In genomic region chr20:64063389-64064144, GRCh38 we compare ENCODE assay signal across 2 cellular contexts.
TF ChIP-seq lines count a peak whose summit lies in the region.

No MANE protein-coding gene starts in this region.

TF ChIP-seq in SK-N-SH, 30 proteins besides CTCF, POLR2A, EP300 and RAD21:
- no peak for TF ChIP-seq RFX5 (IDR thresholded peaks at IDR 0.05; ENCODE audit: low read length)
- TF ChIP-seq IRF3 (IDR thresholded peaks at IDR 0.05; ENCODE audit: low read depth, low read length): no peak
- no peak for TF ChIP-seq PBX3 (IDR thresholded peaks at IDR 0.05)
- TF ChIP-seq FOXM1 (IDR thresholded peaks at IDR 0.05; ENCODE audit: low read depth): no peak
- no peak for TF ChIP-seq FOXJ3 (CRISPR knock-in tag; IDR thresholded peaks at IDR 0.05)
- TF ChIP-seq RXRA (IDR thresholded peaks at IDR 0.05; ENCODE audit: borderline replicate concordance, low read depth): no peak
- no peak for TF ChIP-seq YY1 (IDR thresholded peaks at IDR 0.05; ENCODE audit: low read depth)
- no peak for TF ChIP-seq POLR2AphosphoS5 (IDR thresholded peaks at IDR 0.05; ENCODE audit: low read depth, low read length)
- no peak for TF ChIP-seq FOSL2 (IDR thresholded peaks at IDR 0.05; ENCODE audit: borderline replicate concordance, low read depth)
- TF ChIP-seq CHD2 (IDR thresholded peaks at IDR 0.05; ENCODE audit: low read length, partially characterized antibody): no peak
- no peak for TF ChIP-seq JUND (IDR thresholded peaks at IDR 0.05)
- no peak for TF ChIP-seq REST (IDR thresholded peaks at IDR 0.05; ENCODE audit: low read depth, low read length)
- TF ChIP-seq SMC3 (IDR thresholded peaks at IDR 0.05; ENCODE audit: low read depth, low read length): no peak
- no peak for TF ChIP-seq TEAD4 (IDR thresholded peaks at IDR 0.05; ENCODE audit: borderline replicate concordance, insufficient read depth)
- TF ChIP-seq TCF12 (IDR thresholded peaks at IDR 0.05): no peak
- TF ChIP-seq NFIC (IDR thresholded peaks at IDR 0.05; ENCODE audit: borderline replicate concordance): no peak
- TF ChIP-seq USF2 (IDR thresholded peaks at IDR 0.05; ENCODE audit: borderline replicate concordance, low read depth, low read length): no peak
- TF ChIP-seq ELF1 (IDR thresholded peaks at IDR 0.05): no peak
- no peak for TF ChIP-seq NRF1 (IDR thresholded peaks at IDR 0.05; ENCODE audit: low read depth, low read length)
- TF ChIP-seq EZH2phosphoT487 (IDR thresholded peaks at IDR 0.05; ENCODE audit: borderline replicate concordance, low read depth): no peak

TF ChIP-seq in endothelial cell of umbilical vein, 7 proteins besides CTCF, POLR2A, EP300 and RAD21:
- TF ChIP-seq GATA2 (IDR thresholded peaks at IDR 0.05; ENCODE audit: insufficient read depth, insufficient read length, low read depth, low read length) (no peak), EZH2 (IDR thresholded peaks at IDR 0.05; ENCODE audit: borderline replicate concordance, low read depth, low read length, severe bottlenecking) (no peak), MAX (IDR thresholded peaks at IDR 0.05; ENCODE audit: insufficient read depth, insufficient read length) (no peak), POLR2AphosphoS5 (IDR thresholded peaks at IDR 0.05; ENCODE audit: insufficient read depth, low read depth, low read length) (no peak), MYC (IDR thresholded peaks at IDR 0.05; ENCODE audit: low read depth, low read length) (no peak), JUN (IDR thresholded peaks at IDR 0.05; ENCODE audit: borderline replicate concordance, insufficient read depth, insufficient read length, low read depth) (no peak), FOS (IDR thresholded peaks at IDR 0.05; ENCODE audit: borderline replicate concordance, insufficient read depth, low read length) (no peak)
